Comparison of ENCODE assay signal across 16 cellular contexts in genomic region chr17:58413684-58414083, GRCh38. TPM values are rescaled to one million over a fixed set of nuclear protein-coding genes. Genes with fewer than 3 reads are reported as not detected.
DNase-seq lines count a peak whose midpoint lies in the region; ATAC-seq, FAIRE-seq and TF ChIP-seq lines count a peak whose summit lies in the region.
"Had no signal": no experiment of that assay in that cellular context is flagged by ENCODE, and none has a peak within 500 bp of the region (broad histone marks: within the 10 kb centered on the region; RNA-seq: fewer than 3 reads in every experiment).

No MANE protein-coding gene starts in this region.

- no peaks in the 10 kb centered on the region for H3K9me2 ChIP-seq in OCI-LY7 (ENCODE audit: insufficient read depth, low read length)

- peak overlapping the region; percentile 83 for H3K4me3 Mint-ChIP-seq in T-helper 2 cell treated with Interferon-gamma antibody and Interleukin-4, amounts not matched to agents 5 μg/mL and 100 μg/mL, for 36 hours
- H3K4me3 Mint-ChIP-seq: CD4-positive, alpha-beta memory T cell had no signal

- no peak for TF ChIP-seq POLR2A in gastroesophageal sphincter (IDR thresholded peaks at IDR 0.05)

- H3K79me2 ChIP-seq in parathyroid adenoma = peaks cover 2% of the 10 kb centered on the region
- no peaks in the 10 kb centered on the region for H3K79me2 ChIP-seq in OCI-LY7 (ENCODE audit: insufficient read depth, low read depth, low read length)

- BruUV-seq in OCI-LY7 (replicated peaks; lab: Mats Ljungman, UMichigan) = no TSS peak

- WGBS in gastroesophageal sphincter (ENCODE audit: low coverage in 1 of 2), 2 donors = 59 to 68% methylated on average over 2 of the region's 2 CpGs

- no peak overlapping the region for H3K9ac ChIP-seq in parathyroid adenoma
- H3K9ac ChIP-seq: KMS-11 had no signal

- no peaks in the 10 kb centered on the region for H3K36me3 ChIP-seq in bronchial epithelial cell (ENCODE audit: control insufficient read depth, insufficient read depth, low read length)
- H3K36me3 ChIP-seq in parathyroid adenoma (ENCODE audit: control insufficient read depth, insufficient read depth, low read length) = no peaks in the 10 kb centered on the region
- no peaks in the 10 kb centered on the region for H3K36me3 ChIP-seq in OCI-LY7 (ENCODE audit: insufficient read depth, low read length)
- no peaks in the 10 kb centered on the region for H3K36me3 ChIP-seq in gastroesophageal sphincter
- H3K36me3 ChIP-seq: WERI-Rb-1 had no signal

- no peaks in the 10 kb centered on the region for H3K27me3 Mint-ChIP-seq in T-helper 2 cell treated with Interferon-gamma antibody and Interleukin-4, amounts not matched to agents 5 μg/mL and 100 μg/mL, for 36 hours (ENCODE audit: low read depth)
- H3K27me3 Mint-ChIP-seq: CD4-positive, alpha-beta memory T cell had no signal

- H3K27me3 ChIP-seq in bronchial epithelial cell (ENCODE audit: control insufficient read depth, insufficient read depth, low read length) (no peaks in the 10 kb centered on the region), parathyroid adenoma (ENCODE audit: control insufficient read depth, insufficient read depth, low read length) (no peaks in the 10 kb centered on the region), gastroesophageal sphincter (no peaks in the 10 kb centered on the region)

- no peak overlapping the region for H3K27ac ChIP-seq in parathyroid adenoma
- H3K27ac ChIP-seq in OCI-LY7 (ENCODE audit: low read depth, low read length, poor library complexity, severe bottlenecking) = no peak overlapping the region
- no peak overlapping the region for H3K27ac ChIP-seq in gastroesophageal sphincter
- H3K27ac ChIP-seq: KMS-11, WERI-Rb-1 had no signal

- ATAC-seq in gastroesophageal sphincter = no peak

- peak overlapping the region; percentile 87 for H3K27ac Mint-ChIP-seq in T-helper 2 cell treated with Interferon-gamma antibody and Interleukin-4, amounts not matched to agents 5 μg/mL and 100 μg/mL, for 36 hours
- H3K27ac Mint-ChIP-seq: activated naive CD4-positive, alpha-beta T cell treated with anti-CD3 and anti-CD28 coated beads, Interleukin-2, amount 50 U/mL, for 72 hours; CD4-positive, alpha-beta memory T cell had no signal

- intact Hi-C loops in OCI-LY7 (cut with micrococcal nuclease; ENCODE audit: unreplicated experiment) = no loop called here

- no peaks in the 10 kb centered on the region for H3K9me3 Mint-ChIP-seq in T-helper 2 cell treated with Interferon-gamma antibody and Interleukin-4, amounts not matched to agents 5 μg/mL and 100 μg/mL, for 36 hours
- H3K9me3 Mint-ChIP-seq: activated naive CD4-positive, alpha-beta T cell treated with anti-CD3 and anti-CD28 coated beads, Interleukin-2, amount 50 U/mL, for 72 hours; CD4-positive, alpha-beta memory T cell had no signal

- H3K9me3 ChIP-seq in parathyroid adenoma (ENCODE audit: control insufficient read depth, low read length) (no peaks in the 10 kb centered on the region), OCI-LY7 (ENCODE audit: low read length) (no peaks in the 10 kb centered on the region), gastroesophageal sphincter (no peaks in the 10 kb centered on the region)

- H3K4me1 Mint-ChIP-seq in T-helper 2 cell treated with Interferon-gamma antibody and Interleukin-4, amounts not matched to agents 5 μg/mL and 100 μg/mL, for 36 hours (ENCODE audit: low read depth) = peaks cover 80% of the 10 kb centered on the region

- POLR2A ChIA-PET in OCI-LY7 (lab: Charles Lee) = interaction anchor here (0.7 to 1.2 kb wide), 5 partner anchors 14 to 274 kb away, joined by 3 to 7 read pairs (median 3); no protein-coding TSS in a partner anchor

- no peak for FAIRE-seq in bronchial epithelial cell (lab: Jason Lieb, UNC)

- TF ChIP-seq CTCF in bronchial epithelial cell (IDR thresholded peaks at IDR 0.05; ENCODE audit: insufficient read depth, low read length, severe bottlenecking) (no peak), parathyroid adenoma (IDR thresholded peaks at IDR 0.05) (no peak), OCI-LY7 (conservative IDR thresholded peaks at IDR 0.05; ENCODE audit: low read length) (no peak), gastroesophageal sphincter (IDR thresholded peaks at IDR 0.05) (no peak)

- no peaks in the 10 kb centered on the region for H4K20me1 ChIP-seq in OCI-LY7 (ENCODE audit: insufficient read depth, low read length)

- no peak for DNase-seq in T-helper 2 cell treated with Interferon-gamma antibody and Interleukin-4, amounts not matched to agents 5 μg/mL and 100 μg/mL, for 36 hours (ENCODE audit: low spot score)
- DNase-seq in T-helper 2 cell (no peak), NCI-H526 treated with DMSO at 0.1 percent for 48 hours (lab: John Stamatoyannopoulos, UW) (peak; percentile 44), bronchial epithelial cell (ENCODE audit: low read depth) (peak; percentile 46), NCI-H1092 (lab: John Stamatoyannopoulos, UW) (no peak), OCI-LY7 (ENCODE audit: low spot score) (no peak)
- DNase-seq: ACHN; CD4-positive, alpha-beta memory T cell; NCI-H1436; posterior cingulate gyrus; substantia nigra; WERI-Rb-1 had no signal

- no peak overlapping the region for H2AFZ ChIP-seq in parathyroid adenoma
- H2AFZ ChIP-seq in OCI-LY7 (ENCODE audit: low read length) = no peak overlapping the region

- TF ChIP-seq EP300 in gastroesophageal sphincter (IDR thresholded peaks at IDR 0.05) = no peak

- H3K4me3 ChIP-seq in bronchial epithelial cell (ENCODE audit: low read depth, low read length) (peak overlapping the region; percentile 45), parathyroid adenoma (ENCODE audit: low read depth, low read length) (no peak overlapping the region), OCI-LY7 (ENCODE audit: low read depth, low read length, poor library complexity, severe bottlenecking) (no peak overlapping the region), gastroesophageal sphincter (no peak overlapping the region)

- CTCF ChIA-PET in OCI-LY7 (lab: Charles Lee; ENCODE audit: unreplicated experiment) = no interaction called here

- H3K36me3 Mint-ChIP-seq in T-helper 2 cell treated with Interferon-gamma antibody and Interleukin-4, amounts not matched to agents 5 μg/mL and 100 μg/mL, for 36 hours (ENCODE audit: low read depth) = peaks cover 3% of the 10 kb centered on the region
- H3K36me3 Mint-ChIP-seq: activated naive CD4-positive, alpha-beta T cell treated with anti-CD3 and anti-CD28 coated beads, Interleukin-2, amount 50 U/mL, for 72 hours; CD4-positive, alpha-beta memory T cell had no signal

- peak overlapping the region; percentile 11 for H3K4me2 ChIP-seq in parathyroid adenoma (ENCODE audit: low read length)
- H3K4me2 ChIP-seq in OCI-LY7 (ENCODE audit: low read length) = no peak overlapping the region
- H3K4me2 ChIP-seq: KMS-11 had no signal

- H3K4me1 ChIP-seq in parathyroid adenoma (peaks cover 7% of the 10 kb centered on the region), OCI-LY7 (ENCODE audit: insufficient read depth, low read length, poor library complexity, severe bottlenecking) (peaks cover 18% of the 10 kb centered on the region), gastroesophageal sphincter (peaks cover 0 to 13% (median 0%) of the 10 kb centered on the region in 3 donors)

RNA-seq across cellular contexts. Expression of gene RNF43, which starts 3.6 kb away (rescaled TPM):
- total RNA-seq in bronchial epithelial cell (6.1 and 7.6 TPM in 2 replicates), OCI-LY7 (2022) (0.50 and 0.80 TPM in 2 replicates), gastroesophageal sphincter (under 1 TPM in 2 of 4 donors, not detected in 2; 0.16 to 0.79 TPM)
- 0.19 and 0.39 TPM in 2 replicates for total RNA-seq in OCI-LY7 (2014; rRNA removed; shearing (Covaris generic))

Comparison
In these comparisons a context has a peak if more than half of its experiments do, and no peak if none do; other contexts are left out.
1. DNase-seq: peak in NCI-H526 treated with DMSO at 0.1 percent for 48 hours (single experiment) and bronchial epithelial cell (single experiment); none in T-helper 2 cell treated with Interferon-gamma antibody and Interleukin-4, amounts not matched to agents 5 μg/mL and 100 μg/mL, for 36 hours (single experiment), T-helper 2 cell (0 of 5), NCI-H1092 (single experiment) and OCI-LY7 (single experiment).